Comparison of ENCODE assay signal across 24 cellular contexts in the genomic region with DNA sequence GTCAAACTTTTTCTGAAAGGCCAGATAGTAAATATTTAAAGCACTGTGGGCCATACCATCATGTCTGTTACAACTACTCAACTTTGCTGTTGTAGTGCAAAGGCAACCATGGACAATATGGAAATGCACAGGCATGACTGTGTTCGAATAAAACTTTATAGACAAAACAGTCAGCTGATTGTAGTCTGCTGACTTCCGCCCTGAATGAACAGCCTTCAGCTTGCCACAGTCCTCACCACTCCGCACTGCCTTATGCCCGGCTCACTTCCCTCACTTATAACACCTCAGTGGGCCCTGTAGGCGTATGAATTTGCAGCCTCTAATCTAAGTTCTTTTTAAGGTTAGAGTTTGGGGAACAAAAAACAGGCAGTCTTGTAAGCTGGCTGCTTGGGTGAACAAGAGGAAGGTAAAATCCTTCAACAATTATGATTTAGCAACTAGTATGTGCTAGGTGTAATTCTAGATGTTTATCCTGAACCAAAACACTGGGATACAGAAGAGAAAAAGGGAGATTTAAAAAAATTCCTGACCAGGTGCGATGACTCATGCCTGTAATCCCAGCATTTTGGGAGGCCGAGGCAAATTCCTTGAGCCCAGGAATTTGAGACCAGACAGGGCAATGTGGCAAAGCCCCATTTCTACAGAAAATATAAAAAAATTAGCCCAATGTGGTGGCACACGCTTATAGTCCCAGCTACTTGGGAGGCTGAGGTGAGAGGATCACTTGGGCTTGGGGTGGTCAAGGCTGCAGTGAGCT. TPM values are rescaled to one million over a fixed set of nuclear protein-coding genes. Genes with fewer than 3 reads are reported as not detected.
"Had no signal": no experiment of that assay in that cellular context is flagged by ENCODE, and none has a peak within 500 bp of the region (broad histone marks: within the 10 kb centered on the region; RNA-seq: fewer than 3 reads in every experiment).

No MANE protein-coding gene starts in this region.

- H3K4me1 ChIP-seq: adrenal gland, ascending aorta, foreskin keratinocyte, lower lobe of right lung, pancreas had no signal

- FAIRE-seq: keratinocyte, pancreas, TTC549 had no signal

- H3K27ac ChIP-seq: adrenal gland, ascending aorta, foreskin keratinocyte, lower lobe of right lung, pancreas, thyroid gland, WERI-Rb-1 had no signal

- ATAC-seq: activated T-cell treated with anti-CD3 and anti-CD28 coated beads, Interleukin-2, amount 50 U/mL, for 4 hours; foreskin keratinocyte; pancreas; right cardiac atrium had no signal

- H3K9me3 ChIP-seq: adrenal gland, ascending aorta, lower lobe of right lung, pancreas, thyroid gland had no signal

- H3K36me3 ChIP-seq: adrenal gland, ascending aorta, lower lobe of right lung, pancreas, thyroid gland, WERI-Rb-1 had no signal

- H3K4me3 ChIP-seq: adrenal gland, ascending aorta, lower lobe of right lung, pancreas, thyroid gland had no signal

- H3K9me3 Mint-ChIP-seq: activated T-helper 2 cell treated with anti-CD3 and anti-CD28 coated beads, Interferon-gamma antibody, Interleukin-2, Interleukin-4, amounts not matched to agents 10 μg/mL and 5 μg/mL and 100 μg/mL, durations not matched to agents 14 hours and 24 hours and 36 hours had no signal

- DNase-seq: activated CD4-positive, alpha-beta T cell treated with anti-CD3 and anti-CD28 coated beads, Interleukin-2, amount 50 U/mL, for 1 hour; activated CD4-positive, CD25-positive, alpha-beta regulatory T cell treated with anti-CD3 and anti-CD28 coated beads, Interleukin-2, amount 50 U/mL, for 72 hours; activated CD8-positive, alpha-beta memory T cell treated with anti-CD3 and anti-CD28 coated beads, Interleukin-2, amount 50 U/mL, for 4 hours; activated naive CD4-positive, alpha-beta T cell; activated T-cell treated with anti-CD3 and anti-CD28 coated beads, Interleukin-2, amount 50 U/mL, for 4 hours; adrenal gland; central memory CD4-positive, alpha-beta T cell; dermis blood vessel endothelial cell; effector memory CD4-positive, alpha-beta T cell; foreskin keratinocyte; lower lobe of right lung; naive B cell; pancreas; right cardiac atrium; stimulated activated CD4-positive, alpha-beta T cell treated with anti-CD3 and anti-CD28 coated beads, Interleukin-1b, Interleukin-23, amount 100 ng/mL, for 48 hours; substantia nigra; thyroid gland had no signal

- H3K4me3 Mint-ChIP-seq: activated naive CD8-positive, alpha-beta T cell; activated T-cell treated with anti-CD3 and anti-CD28 coated beads, Interleukin-2, amount 50 U/mL, for 4 hours; naive B cell; stimulated activated naive CD8-positive, alpha-beta T cell treated with anti-CD3 and anti-CD28 coated beads, Interleukin-15, Interleukin-2, amounts not matched to agents 100 ng/mL and 50 ng/mL, for 24 hours had no signal

- H3K27me3 ChIP-seq: adrenal gland, ascending aorta, pancreas, thyroid gland had no signal

- H3K4me1 Mint-ChIP-seq: naive B cell had no signal

- H3K27ac Mint-ChIP-seq: activated naive CD8-positive, alpha-beta T cell; activated T-helper 2 cell treated with anti-CD3 and anti-CD28 coated beads, Interferon-gamma antibody, Interleukin-2, Interleukin-4, amounts not matched to agents 10 μg/mL and 5 μg/mL and 100 μg/mL, durations not matched to agents 14 hours and 24 hours and 36 hours; naive B cell; stimulated activated naive CD8-positive, alpha-beta T cell treated with anti-CD3 and anti-CD28 coated beads, Interleukin-15, Interleukin-2, amounts not matched to agents 100 ng/mL and 50 ng/mL, for 24 hours had no signal

RNA-seq across cellular contexts. Expression of gene SLC2A10, which starts 6.8 kb away (rescaled TPM):
- total RNA-seq: activated T-cell treated with anti-CD3 and anti-CD28 coated beads, Interleukin-2, amount 50 U/mL, for 4 hours; activated T-helper 2 cell treated with anti-CD3 and anti-CD28 coated beads, Interferon-gamma antibody, Interleukin-2, Interleukin-4, amounts not matched to agents 10 μg/mL and 5 μg/mL and 100 μg/mL, durations not matched to agents 14 hours and 24 hours and 36 hours had no signal
- polyA plus RNA-seq: keratinocyte had no signal

RNA-seq across cellular contexts. Expression of gene SLC13A3, which starts 51.4 kb away (rescaled TPM):
- total RNA-seq: activated T-helper 2 cell treated with anti-CD3 and anti-CD28 coated beads, Interferon-gamma antibody, Interleukin-2, Interleukin-4, amounts not matched to agents 10 μg/mL and 5 μg/mL and 100 μg/mL, durations not matched to agents 14 hours and 24 hours and 36 hours; ascending aorta; dermis blood vessel endothelial cell had no signal
